In genomic region chr3:99875925-99876781, GRCh38 we compare ENCODE assay signal across 8 cellular contexts. TPM values are rescaled to one million over a fixed set of nuclear protein-coding genes. Genes with fewer than 3 reads are reported as not detected.
A peak's percentile ranks its signal among the peaks of the same experiment; 100 is the strongest.
DNase-seq lines count a peak whose midpoint lies in the region; ATAC-seq lines count a peak whose summit lies in the region.

No MANE protein-coding gene starts in this region.

- peaks cover 27% of the 10 kb centered on the region for H3K27me3 Mint-ChIP-seq in activated CD8-positive, alpha-beta T cell treated with anti-CD3 and anti-CD28 coated beads, Interleukin-2, amount 10 ng/mL, durations not matched to agents 7 days and 5 days (ENCODE audit: low read depth)

- ATAC-seq in GM18508 (IDR thresholded peaks at IDR 0.05; ENCODE audit: insufficient read depth, unreplicated experiment) (peak; percentile 34), HG02884 (IDR thresholded peaks at IDR 0.05; ENCODE audit: unreplicated experiment) (peak; percentile 74)
- peak; percentile 98 for ATAC-seq in activated CD8-positive, alpha-beta T cell treated with anti-CD3 and anti-CD28 coated beads, Interleukin-2, amount 10 ng/mL, durations not matched to agents 7 days and 5 days

- H3K4me3 Mint-ChIP-seq in activated CD8-positive, alpha-beta T cell treated with anti-CD3 and anti-CD28 coated beads, Interleukin-2, amount 10 ng/mL, durations not matched to agents 7 days and 5 days: peak overlapping the region; percentile 72

- POLR2A ChIA-PET in activated CD8-positive, alpha-beta T cell treated with anti-CD3 and anti-CD28 coated beads, Interleukin-2, amount 10 ng/mL, durations not matched to agents 7 days and 5 days (lab: Charles Lee): interaction anchor here (1.2 kb wide), 1 partner anchor 384 kb away, joined by 4 read pairs; the partner anchor contains the start of gene TBC1D23

- peaks cover 1% of the 10 kb centered on the region for H3K36me3 Mint-ChIP-seq in activated CD8-positive, alpha-beta T cell treated with anti-CD3 and anti-CD28 coated beads, Interleukin-2, amount 10 ng/mL, durations not matched to agents 7 days and 5 days (ENCODE audit: low read depth)

- DNase-seq in NCI-H2227 treated with DMSO at 0.1 percent for 48 hours (lab: John Stamatoyannopoulos, UW) (peak; percentile 9), lung microvascular endothelial cell (ENCODE audit: low read depth in 2 of 2) (peak; percentile 87 to 94)
- peak; percentile 71 for DNase-seq in activated CD8-positive, alpha-beta T cell treated with anti-CD3 and anti-CD28 coated beads, Interleukin-2, amount 10 ng/mL, durations not matched to agents 7 days and 5 days
- DNase-seq in effector CD4-positive, alpha-beta T cell: peak; percentile 52
- DNase-seq in stimulated activated CD4-positive, alpha-beta T cell treated with anti-CD3 and anti-CD28 coated beads, TNF-alpha, amount 100 ng/mL, for 24 hours (ENCODE audit: low read depth in 3 of 3): peak; percentile 24 to 58 (median 26)
- DNase-seq in NK-92 treated with Interleukin-12 subunit alpha and Interleukin-12 subunit beta, amount 100 ng/mL, for 24 hours (lab: John Stamatoyannopoulos, UW): no peak

- no peak overlapping the region for H3K27ac Mint-ChIP-seq in activated CD8-positive, alpha-beta T cell treated with anti-CD3 and anti-CD28 coated beads, Interleukin-2, amount 10 ng/mL, durations not matched to agents 7 days and 5 days

- peaks cover 33% of the 10 kb centered on the region for H3K4me1 Mint-ChIP-seq in activated CD8-positive, alpha-beta T cell treated with anti-CD3 and anti-CD28 coated beads, Interleukin-2, amount 10 ng/mL, durations not matched to agents 7 days and 5 days (ENCODE audit: low read depth)

- CTCF ChIA-PET in activated CD8-positive, alpha-beta T cell treated with anti-CD3 and anti-CD28 coated beads, Interleukin-2, amount 10 ng/mL, durations not matched to agents 7 days and 5 days (lab: Charles Lee): interaction anchor here (1.1 to 1.5 kb wide), 3 partner anchors 32 to 193 kb away, joined by 3 to 7 read pairs (median 7); no protein-coding TSS in a partner anchor

- H3K9me3 Mint-ChIP-seq in activated CD8-positive, alpha-beta T cell treated with anti-CD3 and anti-CD28 coated beads, Interleukin-2, amount 10 ng/mL, durations not matched to agents 7 days and 5 days (ENCODE audit: insufficient read depth): no peaks in the 10 kb centered on the region

RNA-seq across cellular contexts. Expression of gene CMSS1, which starts 58.5 kb away (rescaled TPM):
- total RNA-seq in activated CD8-positive, alpha-beta T cell treated with anti-CD3 and anti-CD28 coated beads, Interleukin-2, amount 10 ng/mL, durations not matched to agents 7 days and 5 days: 10 to 100 TPM; 42.1 to 42.6 TPM
- total RNA-seq in lung microvascular endothelial cell: 3.0 and 5.4 TPM in 2 replicates

Comparison
In these comparisons a context has a peak if more than half of its experiments do, and no peak if none do; other contexts are left out.
1. ATAC-seq: peak in every context shown above with its lines; median percentile 98 in activated CD8-positive, alpha-beta T cell treated with anti-CD3 and anti-CD28 coated beads, Interleukin-2, amount 10 ng/mL, durations not matched to agents 7 days and 5 days; 74 in HG02884; 34 in GM18508.